ENCODE assay signal across 1 cellular context in the genomic region with DNA sequence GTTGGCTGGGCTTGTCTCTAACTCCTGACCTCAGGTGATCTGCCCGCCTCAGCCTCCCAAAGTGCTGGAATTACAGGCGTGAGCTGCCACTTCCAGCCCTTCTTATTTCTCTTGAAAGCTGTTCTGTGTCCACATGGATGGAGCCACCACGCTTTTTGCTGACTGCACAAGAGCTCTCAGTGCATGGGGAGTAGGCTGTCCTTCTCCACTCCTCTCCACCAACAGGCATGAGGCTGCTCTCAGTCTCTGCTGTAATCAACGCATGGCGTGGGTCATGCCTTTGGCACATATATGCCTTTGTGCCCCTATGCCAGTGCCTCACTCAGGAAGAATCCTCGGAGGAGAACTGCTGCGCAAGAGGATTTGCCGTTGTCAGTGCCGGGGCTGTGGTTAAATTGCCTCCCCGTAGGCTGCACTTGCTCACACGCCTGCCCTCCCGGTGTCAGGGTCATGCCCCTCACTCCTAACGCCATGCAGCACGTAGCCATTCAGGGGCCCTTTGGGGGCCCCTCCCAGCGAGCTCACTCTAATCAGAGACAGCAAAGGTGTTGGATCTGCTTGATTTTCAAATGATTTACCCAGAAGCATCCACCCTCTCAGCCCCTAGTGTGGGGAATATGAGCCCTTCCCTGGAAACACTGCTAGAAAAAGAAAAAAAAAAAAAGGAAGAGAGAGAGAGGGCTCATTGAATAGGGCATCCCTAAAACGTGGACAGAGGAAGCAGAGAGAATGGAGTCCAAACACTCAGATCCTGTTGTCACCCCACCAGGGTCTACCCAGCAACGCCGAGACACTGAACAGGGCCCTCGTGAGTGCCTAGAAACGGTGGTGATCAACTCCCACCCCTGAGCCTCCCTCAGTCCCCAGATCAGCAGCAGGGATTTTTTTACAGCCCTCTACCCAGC.
TF ChIP-seq lines count a peak whose summit lies in the region.

No MANE protein-coding gene starts in this region.

TF ChIP-seq in liver, 16 proteins besides CTCF, POLR2A, EP300 and RAD21 (continued from another document):
- no peak for TF ChIP-seq SP1 (IDR thresholded peaks at IDR 0.05)
- no peak for TF ChIP-seq NR2F2 (IDR thresholded peaks at IDR 0.05)
